ENCODE assay signal across 8 cellular contexts in the genomic region with DNA sequence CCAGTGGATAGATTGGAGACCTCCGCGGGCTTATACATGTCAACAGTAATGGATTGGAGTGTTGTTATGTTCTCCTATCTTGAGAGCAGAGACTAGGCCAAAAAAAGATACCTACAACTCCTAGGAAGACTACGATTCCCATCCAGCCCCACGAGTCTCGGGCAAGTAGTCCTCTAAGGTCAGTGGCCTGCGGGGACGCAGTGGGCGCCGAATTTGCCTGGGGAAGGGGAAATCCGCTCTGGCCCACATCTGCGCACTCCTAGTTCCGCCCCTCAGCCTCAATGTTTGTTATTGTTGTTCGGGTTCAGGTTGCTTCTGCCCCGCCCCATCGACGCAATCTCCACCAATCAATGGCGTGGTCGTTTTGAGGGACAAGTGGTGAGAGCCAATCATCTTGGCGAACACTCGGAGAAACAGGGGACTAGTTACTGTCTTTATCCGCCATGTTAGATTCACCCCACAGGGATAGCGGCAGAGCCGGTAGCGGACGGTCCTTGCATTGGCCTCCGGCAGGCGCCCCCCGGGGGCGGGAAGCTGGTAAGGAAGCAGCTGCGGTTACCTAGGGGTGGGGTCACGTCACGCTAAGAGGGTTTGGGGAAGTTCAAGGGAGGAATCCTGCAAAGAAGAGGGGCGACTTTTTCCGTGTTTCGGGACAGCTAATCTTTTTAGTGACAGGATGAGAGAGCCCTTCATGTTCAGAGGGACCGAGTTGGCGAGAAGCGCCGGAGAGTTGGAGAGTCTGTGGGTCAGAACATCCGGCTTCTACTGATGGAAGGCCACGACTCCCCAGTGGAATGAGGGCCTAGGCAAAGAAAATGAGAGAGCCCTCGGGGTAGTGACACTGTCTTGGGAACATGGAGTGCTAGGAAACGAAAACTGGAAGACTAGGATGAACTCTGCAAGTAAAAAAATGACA.
A peak's percentile ranks its signal among the peaks of the same experiment; 100 is the strongest.
DNase-seq lines count a peak whose midpoint lies in the region; ATAC-seq and TF ChIP-seq lines count a peak whose summit lies in the region.

A gene with protein sequence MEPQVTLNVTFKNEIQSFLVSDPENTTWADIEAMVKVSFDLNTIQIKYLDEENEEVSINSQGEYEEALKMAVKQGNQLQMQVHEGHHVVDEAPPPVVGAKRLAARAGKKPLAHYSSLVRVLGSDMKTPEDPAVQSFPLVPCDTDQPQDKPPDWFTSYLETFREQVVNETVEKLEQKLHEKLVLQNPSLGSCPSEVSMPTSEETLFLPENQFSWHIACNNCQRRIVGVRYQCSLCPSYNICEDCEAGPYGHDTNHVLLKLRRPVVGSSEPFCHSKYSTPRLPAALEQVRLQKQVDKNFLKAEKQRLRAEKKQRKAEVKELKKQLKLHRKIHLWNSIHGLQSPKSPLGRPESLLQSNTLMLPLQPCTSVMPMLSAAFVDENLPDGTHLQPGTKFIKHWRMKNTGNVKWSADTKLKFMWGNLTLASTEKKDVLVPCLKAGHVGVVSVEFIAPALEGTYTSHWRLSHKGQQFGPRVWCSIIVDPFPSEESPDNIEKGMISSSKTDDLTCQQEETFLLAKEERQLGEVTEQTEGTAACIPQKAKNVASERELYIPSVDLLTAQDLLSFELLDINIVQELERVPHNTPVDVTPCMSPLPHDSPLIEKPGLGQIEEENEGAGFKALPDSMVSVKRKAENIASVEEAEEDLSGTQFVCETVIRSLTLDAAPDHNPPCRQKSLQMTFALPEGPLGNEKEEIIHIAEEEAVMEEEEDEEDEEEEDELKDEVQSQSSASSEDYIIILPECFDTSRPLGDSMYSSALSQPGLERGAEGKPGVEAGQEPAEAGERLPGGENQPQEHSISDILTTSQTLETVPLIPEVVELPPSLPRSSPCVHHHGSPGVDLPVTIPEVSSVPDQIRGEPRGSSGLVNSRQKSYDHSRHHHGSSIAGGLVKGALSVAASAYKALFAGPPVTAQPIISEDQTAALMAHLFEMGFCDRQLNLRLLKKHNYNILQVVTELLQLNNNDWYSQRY (plus strand): TSS at position 449 of the 916 bp plus-strand sequence. CDS start 4,586 bp downstream, outside the sequence.

- ATAC-seq in GM18511 (IDR thresholded peaks at IDR 0.05; ENCODE audit: unreplicated experiment) (peak; percentile 75), HG03025 (IDR thresholded peaks at IDR 0.05; ENCODE audit: low FRiP score, unreplicated experiment) (peak; percentile 75)

- TF ChIP-seq CTCF in 22Rv1 (IDR thresholded peaks at IDR 0.05): no peak

- peak; percentile 77 for DNase-seq in NCI-H2029 treated with DMSO at 0.1 percent for 48 hours (lab: John Stamatoyannopoulos, UW)
- peak; percentile 86 for DNase-seq in T-helper 9 cell
- peak; percentile 98 for DNase-seq in astrocyte of the hippocampus (ENCODE audit: low read depth, low spot score)
- peak; percentile 95 to 98 for DNase-seq in hippocampal formation (lab: John Stamatoyannopoulos, UW)
- DNase-seq in retina: peak; percentile 98

- peak within 1 kb of the TSS; percentile 93 for H3K27ac ChIP-seq in 22Rv1

Comparison
In these comparisons a context has a peak if more than half of its experiments do, and no peak if none do; other contexts are left out.
1. Peak in every context shown above with its lines: DNase-seq, ATAC-seq and H3K27ac ChIP-seq.